In the genomic region with DNA sequence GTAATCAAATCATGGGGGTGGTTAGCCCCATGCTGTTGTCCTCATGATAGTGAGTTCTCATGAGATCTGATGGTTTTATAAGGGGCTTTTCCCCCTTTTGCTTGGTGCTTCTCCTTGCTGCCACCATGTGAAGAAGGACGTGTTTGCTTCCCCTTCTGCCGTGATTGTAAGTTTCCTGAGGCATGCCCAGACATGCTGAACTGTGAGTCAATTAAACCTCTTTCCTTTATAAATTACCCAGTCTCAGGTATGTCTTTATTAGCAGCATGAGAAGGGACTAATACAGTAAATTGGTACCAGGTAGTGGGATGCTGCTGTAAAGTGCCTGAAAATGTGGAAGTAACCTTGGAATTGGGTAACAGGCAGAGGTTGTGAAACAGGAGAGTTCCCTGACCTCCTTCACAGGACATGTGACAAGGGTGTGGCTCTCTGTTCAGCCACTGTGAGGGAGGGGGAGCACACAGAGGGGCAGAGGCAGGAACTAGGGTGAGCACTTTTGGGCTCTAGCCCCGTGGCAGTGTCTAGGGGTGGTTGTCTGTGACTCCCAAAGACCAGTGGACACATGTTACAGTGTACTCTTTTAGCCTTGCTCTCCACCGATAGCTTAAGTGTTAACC, we compare ENCODE assay signal across 12 cellular contexts.
DNase-seq lines count a peak whose midpoint lies in the region; ATAC-seq and TF ChIP-seq lines count a peak whose summit lies in the region.
"Had no signal": no experiment of that assay in that cellular context is flagged by ENCODE, and none has a peak within 500 bp of the region (broad histone marks: within the 10 kb centered on the region; RNA-seq: fewer than 3 reads in every experiment).

No MANE protein-coding gene starts in this region.

- peaks cover 0 to 99% (median 19%) of the 10 kb centered on the region in 11 experiments; a peak in 17 of 22 replicates for H3K36me3 ChIP-seq in BLaER1 treated with 17β-estradiol and CSF1 and Interleukin-3, amounts not matched to agents 10 nM and 100 nM
- peaks cover 18% of the 10 kb centered on the region for H3K36me3 ChIP-seq in WERI-Rb-1
- peaks cover 0 to 16% of the 10 kb centered on the region in 2 donors for H3K36me3 ChIP-seq in left lung
- peaks cover 0 to 12% (median 0%) of the 10 kb centered on the region in 4 donors for H3K36me3 ChIP-seq in stomach

- intact Hi-C loops in left lung (cut with DNase I) (no loop called here), stomach (cut with DNase I; ENCODE audit: low total_unique reads) (no loop called here)

- TF ChIP-seq POLR2A in stomach (IDR thresholded peaks at IDR 0.05): no peak

- no peaks in the 10 kb centered on the region for H4K20me1 ChIP-seq in BLaER1 treated with 17β-estradiol and CSF1 and Interleukin-3, amounts not matched to agents 10 nM and 100 nM

- peaks cover 16 to 69% (median 37%) of the 10 kb centered on the region in 11 experiments for H3K9me3 ChIP-seq in BLaER1 treated with 17β-estradiol and CSF1 and Interleukin-3, amounts not matched to agents 10 nM and 100 nM (replicated peaks in 1 of 11)
- H3K9me3 ChIP-seq in WERI-Rb-1 (ENCODE audit: severe bottlenecking): peaks cover 5% of the 10 kb centered on the region
- H3K9me3 ChIP-seq in left lung: peaks cover 0 to 10% of the 10 kb centered on the region in 2 donors
- H3K9me3 ChIP-seq in stomach: peaks cover 0 to 20% (median 3%) of the 10 kb centered on the region in 4 donors

- no peak for TF ChIP-seq CTCF in WERI-Rb-1 (IDR thresholded peaks at IDR 0.05; ENCODE audit: low read depth, low read length)
- no peak for TF ChIP-seq CTCF in left lung (IDR thresholded peaks at IDR 0.05)
- TF ChIP-seq CTCF in stomach (IDR thresholded peaks at IDR 0.05): no peak

- peak overlapping the region in 9 of 11 experiments; percentile 24 to 74 (median 55); a peak in 18 of 22 replicates for H3K27ac ChIP-seq in BLaER1 treated with 17β-estradiol and CSF1 and Interleukin-3, amounts not matched to agents 10 nM and 100 nM
- H3K27ac ChIP-seq in WERI-Rb-1 (0 out of 2 replicates have a peak overlapping the region, but pooled peaks have one; percentile 26), left lung (peak overlapping the region in 1 of 2 donors; percentile 63), stomach (no peak overlapping the region)
- H3K27ac ChIP-seq: dorsolateral prefrontal cortex had no signal

- peak overlapping the region in 7 of 11 experiments; percentile 20 to 61 (median 45); a peak in 13 of 22 replicates for H3K4me2 ChIP-seq in BLaER1 treated with 17β-estradiol and CSF1 and Interleukin-3, amounts not matched to agents 10 nM and 100 nM

- TF ChIP-seq RAD21 in Ishikawa (IDR thresholded peaks at IDR 0.05; ENCODE audit: low read depth): no peak

- peak; percentile 69 for ATAC-seq in left lung

- H3K4me1 ChIP-seq in BLaER1 treated with 17β-estradiol and CSF1 and Interleukin-3, amounts not matched to agents 10 nM and 100 nM: peaks cover 0 to 23% (median 9%) of the 10 kb centered on the region in 10 experiments; a peak in 11 of 20 replicates
- H3K4me1 ChIP-seq in left lung (peaks cover 0 to 11% of the 10 kb centered on the region in 2 donors), stomach (no peaks in the 10 kb centered on the region)

- WGBS in stomach, 5 donors: 80 to 93% (median 86%) methylated on average over 4 of the region's 4 CpGs

- H3K9ac ChIP-seq in BLaER1 treated with 17β-estradiol and CSF1 and Interleukin-3, amounts not matched to agents 10 nM and 100 nM: peak overlapping the region in 1 of 11 experiments; percentile 9; a peak in 1 of 22 replicates

- H3K4me3 ChIP-seq in BLaER1 treated with 17β-estradiol and CSF1 and Interleukin-3, amounts not matched to agents 10 nM and 100 nM: peak overlapping the region in 1 of 10 experiments; percentile 14; a peak in 1 of 20 replicates
- no peak overlapping the region for H3K4me3 ChIP-seq in WERI-Rb-1 (ENCODE audit: low read depth, low read length)
- no peak overlapping the region for H3K4me3 ChIP-seq in left lung
- no peak overlapping the region for H3K4me3 ChIP-seq in stomach
- H3K4me3 ChIP-seq: dorsolateral prefrontal cortex had no signal

- no peak for TF ChIP-seq EP300 in Ishikawa (IDR thresholded peaks at IDR 0.05; ENCODE audit: borderline replicate concordance)
- no peak for TF ChIP-seq EP300 in stomach (IDR thresholded peaks at IDR 0.05)

- DNase-seq in WERI-Rb-1 (no peak), left lung (peak; percentile 52 to 77), NCI-H510A treated with DMSO at 0.1 percent for 48 hours (lab: John Stamatoyannopoulos, UW) (no peak), putamen (ENCODE audit: low spot score) (no peak), stomach (no peak)
- no peak for DNase-seq in activated CD4-positive, alpha-beta T cell treated with anti-CD3 and anti-CD28 coated beads for 1 hour
- DNase-seq: DMS 273 treated with DMSO at 0.1 percent for 48 hours, dorsolateral prefrontal cortex, NCI-H774, small intestine had no signal

- no peaks in the 10 kb centered on the region for H3K27me3 ChIP-seq in BLaER1 treated with 17β-estradiol and CSF1 and Interleukin-3, amounts not matched to agents 10 nM and 100 nM
- H3K27me3 ChIP-seq in WERI-Rb-1 (ENCODE audit: insufficient read depth, low read depth, severe bottlenecking) (no peaks in the 10 kb centered on the region), left lung (no peaks in the 10 kb centered on the region), stomach (no peaks in the 10 kb centered on the region)
- H3K27me3 ChIP-seq: dorsolateral prefrontal cortex had no signal

TF ChIP-seq in Ishikawa, 13 proteins besides CTCF, POLR2A, EP300 and RAD21:
- TF ChIP-seq FOXM1 (IDR thresholded peaks at IDR 0.05; ENCODE audit: borderline replicate concordance, low read depth) (no peak), CEBPB (IDR thresholded peaks at IDR 0.05) (0 out of 2 replicates have a peak, but pooled peaks have one; percentile 16)
TF ChIP-seq in Ishikawa: peak in this region for 1.

Comparison
In these comparisons a context has a peak if more than half of its experiments do, and no peak if none do; other contexts are left out.
1. H3K27ac ChIP-seq: peak in BLaER1 treated with 17β-estradiol and CSF1 and Interleukin-3, amounts not matched to agents 10 nM and 100 nM (9 of 11) and WERI-Rb-1 (single experiment); none in stomach (0 of 5).
2. DNase-seq: peak in left lung (2 of 2); none in WERI-Rb-1 (single experiment), NCI-H510A treated with DMSO at 0.1 percent for 48 hours (single experiment), activated CD4-positive, alpha-beta T cell treated with anti-CD3 and anti-CD28 coated beads for 1 hour (single experiment), putamen (single experiment) and stomach (single experiment).